8 cellular contexts compared by ENCODE assay signal in the genomic region with DNA sequence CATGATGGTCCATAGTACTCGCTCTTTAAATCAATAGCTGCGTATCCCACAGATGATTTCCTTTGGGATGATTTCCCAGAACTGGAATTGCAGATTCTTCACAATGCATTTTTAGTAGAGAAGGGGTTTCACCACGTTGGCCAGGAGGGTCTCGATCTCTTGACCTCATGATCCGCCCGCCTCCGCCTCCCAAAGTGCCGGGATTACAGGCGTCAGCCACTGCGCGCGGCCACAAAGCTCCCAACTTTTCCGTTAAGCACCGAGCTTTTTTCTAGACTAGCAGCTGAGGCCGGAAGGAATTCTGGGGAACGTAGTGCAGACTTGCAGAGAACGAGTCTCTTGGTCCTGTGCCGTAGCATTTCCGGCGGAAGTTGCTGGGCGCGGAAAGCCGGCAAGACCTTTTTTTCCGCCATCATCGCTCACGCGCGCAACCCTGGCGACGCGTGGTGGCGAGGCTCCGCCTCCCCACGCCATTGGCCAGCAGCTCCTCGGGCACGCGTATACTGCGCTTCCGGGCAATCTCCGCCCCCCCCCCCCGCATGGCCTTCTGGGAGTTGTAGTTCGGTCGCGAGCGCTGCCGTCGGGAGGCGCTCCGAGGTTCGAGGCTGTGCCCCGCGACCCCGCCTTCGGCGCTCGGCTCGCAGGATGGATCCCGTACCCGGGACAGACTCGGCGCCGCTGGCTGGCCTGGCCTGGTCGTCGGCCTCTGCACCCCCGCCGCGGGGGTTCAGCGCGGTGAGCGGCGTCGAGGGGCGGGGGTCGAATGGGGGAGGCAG. TPM values are rescaled to one million over a fixed set of nuclear protein-coding genes. Genes with fewer than 3 reads are reported as not detected.
DNase-seq lines count a peak whose midpoint lies in the region; ATAC-seq and TF ChIP-seq lines count a peak whose summit lies in the region.

A gene (plus strand): TSS at position 557 of the 776 bp plus-strand sequence. CDS start 89 bp downstream, at position 646.

- peak; percentile 89 for ATAC-seq in HG02642 (IDR thresholded peaks at IDR 0.05; ENCODE audit: poor library complexity, unreplicated experiment)
- peak; percentile 84 for ATAC-seq in activated naive CD8-positive, alpha-beta T cell treated with anti-CD3 and anti-CD28 coated beads, Interleukin-2, amount 10 ng/mL, durations not matched to agents 7 days and 5 days (ENCODE audit: low read depth)
- peak; percentile 89 for ATAC-seq in thoracic aorta (ENCODE audit: insufficient number of reproducible peaks, low FRiP score, low read depth)

- H2AFZ ChIP-seq in SU-DHL-6 (ENCODE audit: low read depth, low read length, severe bottlenecking) (peak within 1 kb of the TSS; percentile 91), osteoblast (ENCODE audit: low read length) (peak within 1 kb of the TSS; percentile 91)

- H3K9me3 Mint-ChIP-seq in activated naive CD8-positive, alpha-beta T cell treated with anti-CD3 and anti-CD28 coated beads, Interleukin-2, amount 10 ng/mL, durations not matched to agents 7 days and 5 days: no peaks in the 10 kb centered on the region
- H3K9me3 Mint-ChIP-seq in glutamatergic neuron (ENCODE audit: unreplicated experiment): peaks cover 9% of the 10 kb centered on the region

- H3F3A ChIP-seq in SU-DHL-6 (ENCODE audit: insufficient read depth): peaks cover 7% of the 10 kb centered on the region; the same call in 1 of the 2 replicates

- peak within 1 kb of the TSS; percentile 84 for H3K4me2 ChIP-seq in SU-DHL-6 (ENCODE audit: low read depth, low read length, poor library complexity, severe bottlenecking)
- H3K4me2 ChIP-seq in osteoblast (ENCODE audit: insufficient read depth, low read length): peak within 1 kb of the TSS; percentile 76

- DNase-seq in GM06990 (ENCODE audit: extremely low read depth, insufficient read length): peak; percentile 100
- DNase-seq in NCI-H128 (lab: John Stamatoyannopoulos, UW; ENCODE audit: unreplicated experiment): peak; percentile 94
- peak; percentile 94 for DNase-seq in activated naive CD8-positive, alpha-beta T cell treated with anti-CD3 and anti-CD28 coated beads, Interleukin-2, amount 10 ng/mL, durations not matched to agents 7 days and 5 days
- peak; percentile 96 for DNase-seq in glutamatergic neuron
- DNase-seq in osteoblast (ENCODE audit: insufficient read length, low spot score, missing footprints): peak; percentile 99
- peak; percentile 85 for DNase-seq in thoracic aorta (ENCODE audit: low spot score)

- H3K27ac ChIP-seq in SU-DHL-6 (ENCODE audit: low read depth, low read length) (peak within 1 kb of the TSS; percentile 40), osteoblast (ENCODE audit: low read depth, low read length) (peak within 1 kb of the TSS; percentile 57), thoracic aorta (peak within 1 kb of the TSS; percentile 62 to 83)

- no peaks in the 10 kb centered on the region for H3K9me2 ChIP-seq in SU-DHL-6 (replicated peaks; ENCODE audit: insufficient read depth, low read length)

- TF ChIP-seq CTCF in GM06990 (IDR thresholded peaks at IDR 0.05; ENCODE audit: insufficient read depth, low read length, poor library complexity, severe bottlenecking) (no peak), SU-DHL-6 (IDR thresholded peaks at IDR 0.05; ENCODE audit: insufficient read depth, low read length, poor library complexity, severe bottlenecking) (no peak), glutamatergic neuron (IDR thresholded peaks at IDR 0.05; ENCODE audit: partially characterized antibody, unreplicated experiment) (no peak), osteoblast (IDR thresholded peaks at IDR 0.05; ENCODE audit: extremely low read depth, low read depth, low read length) (no peak), thoracic aorta (IDR thresholded peaks at IDR 0.05) (no peak)

- no peaks in the 10 kb centered on the region for H4K20me1 ChIP-seq in SU-DHL-6 (ENCODE audit: low read depth, low read length)
- H4K20me1 ChIP-seq in osteoblast (ENCODE audit: insufficient read depth, low read length): no peaks in the 10 kb centered on the region

- peak within 1 kb of the TSS; percentile 70 for H3K9ac ChIP-seq in SU-DHL-6 (ENCODE audit: low read length)

- H3K27me3 ChIP-seq in GM06990 (replicated peaks; ENCODE audit: control insufficient read depth, insufficient read depth, low read length) (no peaks in the 10 kb centered on the region), SU-DHL-6 (ENCODE audit: low read length) (no peaks in the 10 kb centered on the region), osteoblast (ENCODE audit: insufficient read depth, low read length) (no peaks in the 10 kb centered on the region), thoracic aorta (replicated peaks; ENCODE audit: insufficient read depth) (no peaks in the 10 kb centered on the region)

- peak within 1 kb of the TSS; percentile 96 for H3K4me3 Mint-ChIP-seq in activated naive CD8-positive, alpha-beta T cell treated with anti-CD3 and anti-CD28 coated beads, Interleukin-2, amount 10 ng/mL, durations not matched to agents 7 days and 5 days
- peak within 1 kb of the TSS; percentile 92 for H3K4me3 Mint-ChIP-seq in glutamatergic neuron (ENCODE audit: unreplicated experiment)

- H3K79me2 ChIP-seq in SU-DHL-6 (ENCODE audit: insufficient read depth, low read length) (no peaks in the 10 kb centered on the region), osteoblast (ENCODE audit: insufficient read depth, low read length) (peaks cover 3% of the 10 kb centered on the region)

- peaks cover 10% of the 10 kb centered on the region for H3K4me1 Mint-ChIP-seq in activated naive CD8-positive, alpha-beta T cell treated with anti-CD3 and anti-CD28 coated beads, Interleukin-2, amount 10 ng/mL, durations not matched to agents 7 days and 5 days
- H3K4me1 Mint-ChIP-seq in glutamatergic neuron (ENCODE audit: low read depth, unreplicated experiment): peaks cover 11% of the 10 kb centered on the region

- POLR2A ChIA-PET in activated naive CD8-positive, alpha-beta T cell treated with anti-CD3 and anti-CD28 coated beads, Interleukin-2, amount 10 ng/mL, durations not matched to agents 7 days and 5 days (lab: Charles Lee): interaction anchor here (0.5 to 5.7 kb wide), 11 partner anchors 15 to 925 kb away, joined by 3 to 64 read pairs (median 4); a partner anchor contains a TSS

- H3K4me3 ChIP-seq in GM06990 (replicated peaks; ENCODE audit: low read depth, low read length) (peak within 1 kb of the TSS; percentile 88), SU-DHL-6 (ENCODE audit: insufficient read depth, low read length, poor library complexity, severe bottlenecking) (peak within 1 kb of the TSS; percentile 83), osteoblast (ENCODE audit: insufficient read depth, low read length) (peak within 1 kb of the TSS; percentile 79), thoracic aorta (peak within 1 kb of the TSS; percentile 90)

- H3K27me3 Mint-ChIP-seq in activated naive CD8-positive, alpha-beta T cell treated with anti-CD3 and anti-CD28 coated beads, Interleukin-2, amount 10 ng/mL, durations not matched to agents 7 days and 5 days: no peaks in the 10 kb centered on the region
- H3K27me3 Mint-ChIP-seq in glutamatergic neuron (ENCODE audit: unreplicated experiment): peaks cover 10% of the 10 kb centered on the region

- H3K9me3 ChIP-seq in SU-DHL-6 (ENCODE audit: insufficient read depth, low read length) (no peaks in the 10 kb centered on the region), osteoblast (ENCODE audit: low read depth, low read length) (no peaks in the 10 kb centered on the region), thoracic aorta (no peaks in the 10 kb centered on the region)

- H3K36me3 Mint-ChIP-seq in activated naive CD8-positive, alpha-beta T cell treated with anti-CD3 and anti-CD28 coated beads, Interleukin-2, amount 10 ng/mL, durations not matched to agents 7 days and 5 days: peaks cover 10% of the 10 kb centered on the region
- H3K36me3 Mint-ChIP-seq in glutamatergic neuron (ENCODE audit: unreplicated experiment): no peaks in the 10 kb centered on the region

- H3K4me1 ChIP-seq in osteoblast (ENCODE audit: insufficient read depth, low read length) (peaks cover 11% of the 10 kb centered on the region), thoracic aorta (ENCODE audit: control insufficient read depth in 1 of 2, low read depth in 2 of 2) (peaks cover 0 to 8% of the 10 kb centered on the region in 2 donors)

- peak within 1 kb of the TSS; percentile 93 for H3K27ac Mint-ChIP-seq in activated naive CD8-positive, alpha-beta T cell treated with anti-CD3 and anti-CD28 coated beads, Interleukin-2, amount 10 ng/mL, durations not matched to agents 7 days and 5 days
- H3K27ac Mint-ChIP-seq in glutamatergic neuron (ENCODE audit: unreplicated experiment): peak within 1 kb of the TSS; percentile 89

- H3K36me3 ChIP-seq in GM06990 (ENCODE audit: control insufficient read depth, insufficient read depth, low read length) (no peaks in the 10 kb centered on the region; the same call in none of the 2 replicates), SU-DHL-6 (ENCODE audit: low read length) (no peaks in the 10 kb centered on the region), osteoblast (ENCODE audit: insufficient read depth, low read length) (no peaks in the 10 kb centered on the region), thoracic aorta (peaks cover 7% of the 10 kb centered on the region)

RNA-seq across cellular contexts. Expression of the gene that starts here (rescaled TPM):
- total RNA-seq in activated naive CD8-positive, alpha-beta T cell treated with anti-CD3 and anti-CD28 coated beads, Interleukin-2, amount 10 ng/mL, durations not matched to agents 7 days and 5 days: 10 to 100 TPM; 34.1 to 40.3 TPM
- total RNA-seq in glutamatergic neuron (ENCODE audit: unreplicated experiment) (38.8 TPM), osteoblast (41.3 and 50.7 TPM in 2 replicates), thoracic aorta (100 to 1,000 TPM in 1 of 2 donors, 10 to 100 TPM in 1; 25.3 to 103 TPM)

Comparison
In these comparisons a context has a peak if more than half of its experiments do, and no peak if none do; other contexts are left out.
1. Peak in every context shown above with its lines: DNase-seq, ATAC-seq, H3K4me3 ChIP-seq and H3K27ac ChIP-seq.